1 cellular context compared by ENCODE assay signal in the genomic region with DNA sequence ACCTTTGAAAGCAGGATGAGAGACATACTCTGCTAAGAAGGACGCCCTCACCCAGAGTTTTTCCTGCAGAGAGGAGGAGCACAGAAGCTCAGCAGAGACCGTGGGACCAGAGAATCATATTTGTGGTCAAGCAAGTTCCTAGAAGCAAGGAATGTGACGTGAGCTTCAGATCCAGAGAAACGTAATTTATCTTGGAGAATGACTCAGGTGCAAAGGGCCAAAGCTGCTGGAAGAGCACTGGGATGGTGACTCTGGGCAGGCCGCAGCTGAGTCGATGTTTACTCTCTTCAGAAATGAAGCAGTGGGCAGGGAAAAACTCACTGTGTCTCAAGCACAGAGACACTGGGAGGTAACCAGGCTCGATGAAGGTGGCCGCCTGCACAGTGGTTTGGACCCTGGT.
TF ChIP-seq lines count a peak whose summit lies in the region.

No MANE protein-coding gene starts in this region.

TF ChIP-seq in H1, 55 proteins besides CTCF, POLR2A, EP300 and RAD21:
- TF ChIP-seq NRF1 (IDR thresholded peaks at IDR 0.05; ENCODE audit: low read depth, low read length): no peak
- no peak for TF ChIP-seq EZH2 (IDR thresholded peaks at IDR 0.05; ENCODE audit: low read depth, low read length, severe bottlenecking)
- TF ChIP-seq GABPA (IDR thresholded peaks at IDR 0.05; ENCODE audit: borderline replicate concordance, insufficient read depth, low read length): no peak
- TF ChIP-seq, protein P1, sequence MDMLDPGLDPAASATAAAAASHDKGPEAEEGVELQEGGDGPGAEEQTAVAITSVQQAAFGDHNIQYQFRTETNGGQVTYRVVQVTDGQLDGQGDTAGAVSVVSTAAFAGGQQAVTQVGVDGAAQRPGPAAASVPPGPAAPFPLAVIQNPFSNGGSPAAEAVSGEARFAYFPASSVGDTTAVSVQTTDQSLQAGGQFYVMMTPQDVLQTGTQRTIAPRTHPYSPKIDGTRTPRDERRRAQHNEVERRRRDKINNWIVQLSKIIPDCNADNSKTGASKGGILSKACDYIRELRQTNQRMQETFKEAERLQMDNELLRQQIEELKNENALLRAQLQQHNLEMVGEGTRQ (IDR thresholded peaks at IDR 0.05; ENCODE audit: low read length): no peak
- TF ChIP-seq, protein P2, sequence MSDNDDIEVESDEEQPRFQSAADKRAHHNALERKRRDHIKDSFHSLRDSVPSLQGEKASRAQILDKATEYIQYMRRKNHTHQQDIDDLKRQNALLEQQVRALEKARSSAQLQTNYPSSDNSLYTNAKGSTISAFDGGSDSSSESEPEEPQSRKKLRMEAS (IDR thresholded peaks at IDR 0.05): no peak
- TF ChIP-seq TBP (IDR thresholded peaks at IDR 0.05; ENCODE audit: low read depth, low read length): no peak
- TF ChIP-seq ASH2L (IDR thresholded peaks at IDR 0.05; ENCODE audit: low read length): no peak
